Comparison of ENCODE assay signal across 1 cellular context in the genomic region with DNA sequence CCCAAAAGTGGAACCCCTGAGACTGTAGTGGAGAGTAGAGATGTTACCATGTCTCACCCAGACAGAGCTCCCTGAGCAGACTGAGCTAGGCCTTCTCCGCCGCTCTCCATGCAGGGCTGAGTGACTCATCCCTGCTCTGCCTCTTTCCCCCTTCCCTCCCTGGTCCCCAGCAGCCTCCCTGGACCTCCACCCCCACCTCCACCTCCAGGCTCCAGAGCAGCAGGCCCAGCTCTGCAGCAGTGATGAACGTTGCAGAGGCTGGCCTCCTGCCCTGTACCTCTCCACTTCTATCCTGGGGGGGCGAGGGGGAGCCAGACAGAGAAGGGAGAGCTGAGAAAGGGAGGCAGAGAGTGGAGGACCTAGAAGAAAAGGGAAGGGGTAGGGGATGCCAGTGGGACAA.
TF ChIP-seq lines count a peak whose summit lies in the region.

No MANE protein-coding gene starts in this region.

TF ChIP-seq in K562, 482 proteins besides CTCF, POLR2A, EP300 and RAD21:
- TF ChIP-seq SMARCC2 (IDR thresholded peaks at IDR 0.05; ENCODE audit: low read depth), result no peak
- no peak for TF ChIP-seq PHF8 (IDR thresholded peaks at IDR 0.05; ENCODE audit: borderline replicate concordance, low read length)
- TF ChIP-seq PRMT5 (CRISPR knock-in tag; IDR thresholded peaks at IDR 0.05), result no peak
- TF ChIP-seq, protein P1, sequence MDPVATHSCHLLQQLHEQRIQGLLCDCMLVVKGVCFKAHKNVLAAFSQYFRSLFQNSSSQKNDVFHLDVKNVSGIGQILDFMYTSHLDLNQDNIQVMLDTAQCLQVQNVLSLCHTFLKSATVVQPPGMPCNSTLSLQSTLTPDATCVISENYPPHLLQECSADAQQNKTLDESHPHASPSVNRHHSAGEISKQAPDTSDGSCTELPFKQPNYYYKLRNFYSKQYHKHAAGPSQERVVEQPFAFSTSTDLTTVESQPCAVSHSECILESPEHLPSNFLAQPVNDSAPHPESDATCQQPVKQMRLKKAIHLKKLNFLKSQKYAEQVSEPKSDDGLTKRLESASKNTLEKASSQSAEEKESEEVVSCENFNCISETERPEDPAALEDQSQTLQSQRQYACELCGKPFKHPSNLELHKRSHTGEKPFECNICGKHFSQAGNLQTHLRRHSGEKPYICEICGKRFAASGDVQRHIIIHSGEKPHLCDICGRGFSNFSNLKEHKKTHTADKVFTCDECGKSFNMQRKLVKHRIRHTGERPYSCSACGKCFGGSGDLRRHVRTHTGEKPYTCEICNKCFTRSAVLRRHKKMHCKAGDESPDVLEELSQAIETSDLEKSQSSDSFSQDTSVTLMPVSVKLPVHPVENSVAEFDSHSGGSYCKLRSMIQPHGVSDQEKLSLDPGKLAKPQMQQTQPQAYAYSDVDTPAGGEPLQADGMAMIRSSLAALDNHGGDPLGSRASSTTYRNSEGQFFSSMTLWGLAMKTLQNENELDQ (CRISPR knock-in tag; IDR thresholded peaks at IDR 0.05; ENCODE audit: borderline replicate concordance), result no peak
- no peak for TF ChIP-seq C11orf30 (IDR thresholded peaks at IDR 0.05; ENCODE audit: low read depth)
- TF ChIP-seq SP1 (CRISPR knock-in tag; IDR thresholded peaks at IDR 0.05), result no peak
- no peak for TF ChIP-seq RBM25 (IDR thresholded peaks at IDR 0.05; ENCODE audit: low read depth, low read length, severe bottlenecking)
- no peak for TF ChIP-seq ZNF253 (CRISPR knock-in tag; conservative IDR thresholded peaks at IDR 0.05)
- no peak for TF ChIP-seq PCBP2 (IDR thresholded peaks at IDR 0.05; ENCODE audit: low read depth, low read length, poor library complexity, severe bottlenecking)
- TF ChIP-seq, protein P2, sequence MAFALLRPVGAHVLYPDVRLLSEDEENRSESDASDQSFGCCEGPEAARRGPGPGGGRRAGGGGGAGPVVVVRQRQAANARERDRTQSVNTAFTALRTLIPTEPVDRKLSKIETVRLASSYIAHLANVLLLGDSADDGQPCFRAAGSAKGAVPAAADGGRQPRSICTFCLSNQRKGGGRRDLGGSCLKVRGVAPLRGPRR (CRISPR knock-in tag; IDR thresholded peaks at IDR 0.05), result no peak
- TF ChIP-seq JUN (IDR thresholded peaks at IDR 0.05; ENCODE audit: borderline replicate concordance, low read depth, low read length), result 0 out of 2 replicates have a peak, but pooled peaks have one; percentile 56
- TF ChIP-seq JUN (CRISPR knock-in tag; IDR thresholded peaks at IDR 0.05; ENCODE audit: borderline replicate concordance), result no peak
- TF ChIP-seq JUND (IDR thresholded peaks at IDR 0.05; ENCODE audit: borderline replicate concordance, low read depth, low read length), result peak; percentile 81
- peak; percentile 23; the same call in 1 of the 3 replicates for TF ChIP-seq JUND (tag; IDR thresholded peaks at IDR 0.05; ENCODE audit: borderline replicate concordance, low read depth, low read length)
- no peak for TF ChIP-seq SOX6 (IDR thresholded peaks at IDR 0.05)
- TF ChIP-seq ZNF583 (CRISPR knock-in tag; IDR thresholded peaks at IDR 0.05), result no peak
- no peak for TF ChIP-seq ZNF23 (CRISPR knock-in tag; IDR thresholded peaks at IDR 0.05)
- TF ChIP-seq KAT8 (IDR thresholded peaks at IDR 0.05; ENCODE audit: low read depth), result no peak
- no peak for TF ChIP-seq NR2C1 (IDR thresholded peaks at IDR 0.05)
- TF ChIP-seq NR2C1 (tag; IDR thresholded peaks at IDR 0.05), result no peak
- TF ChIP-seq BRD4 (IDR thresholded peaks at IDR 0.05), result no peak
- TF ChIP-seq TCF7 (IDR thresholded peaks at IDR 0.05; ENCODE audit: borderline replicate concordance), result no peak
- TF ChIP-seq YY1 (IDR thresholded peaks at IDR 0.05; ENCODE audit: borderline replicate concordance in 1 of 3, control insufficient read depth in 1 of 3, extremely low read depth in 1 of 3, insufficient read depth in 3 of 3, insufficient read length in 1 of 3, insufficient replicate concordance in 2 of 3, low read depth in 1 of 3, low read length in 2 of 3), result no peak
- TF ChIP-seq MYNN (IDR thresholded peaks at IDR 0.05), result no peak
- no peak for TF ChIP-seq MYNN (CRISPR knock-in tag; IDR thresholded peaks at IDR 0.05)
- no peak for TF ChIP-seq ZNF408 (CRISPR knock-in tag; IDR thresholded peaks at IDR 0.05; ENCODE audit: low read depth)
- TF ChIP-seq, protein P3, sequence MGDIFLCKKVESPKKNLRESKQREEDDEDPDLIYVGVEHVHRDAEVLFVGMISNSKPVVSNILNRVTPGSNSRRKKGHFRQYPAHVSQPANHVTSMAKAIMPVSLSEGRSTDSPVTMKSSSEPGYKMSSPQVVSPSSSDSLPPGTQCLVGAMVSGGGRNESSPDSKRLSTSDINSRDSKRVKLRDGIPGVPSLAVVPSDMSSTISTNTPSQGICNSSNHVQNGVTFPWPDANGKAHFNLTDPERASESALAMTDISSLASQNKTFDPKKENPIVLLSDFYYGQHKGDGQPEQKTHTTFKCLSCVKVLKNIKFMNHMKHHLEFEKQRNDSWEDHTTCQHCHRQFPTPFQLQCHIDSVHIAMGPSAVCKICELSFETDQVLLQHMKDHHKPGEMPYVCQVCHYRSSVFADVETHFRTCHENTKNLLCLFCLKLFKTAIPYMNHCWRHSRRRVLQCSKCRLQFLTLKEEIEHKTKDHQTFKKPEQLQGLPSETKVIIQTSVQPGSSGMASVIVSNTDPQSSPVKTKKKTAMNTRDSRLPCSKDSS (IDR thresholded peaks at IDR 0.05; ENCODE audit: low read depth, partially characterized antibody), result no peak
- peak; percentile 82 for TF ChIP-seq FOSL1 (tag; conservative IDR thresholded peaks at IDR 0.05)
- peak; percentile 65 for TF ChIP-seq EGR1 (conservative IDR thresholded peaks at IDR 0.05)
- TF ChIP-seq, protein P4, sequence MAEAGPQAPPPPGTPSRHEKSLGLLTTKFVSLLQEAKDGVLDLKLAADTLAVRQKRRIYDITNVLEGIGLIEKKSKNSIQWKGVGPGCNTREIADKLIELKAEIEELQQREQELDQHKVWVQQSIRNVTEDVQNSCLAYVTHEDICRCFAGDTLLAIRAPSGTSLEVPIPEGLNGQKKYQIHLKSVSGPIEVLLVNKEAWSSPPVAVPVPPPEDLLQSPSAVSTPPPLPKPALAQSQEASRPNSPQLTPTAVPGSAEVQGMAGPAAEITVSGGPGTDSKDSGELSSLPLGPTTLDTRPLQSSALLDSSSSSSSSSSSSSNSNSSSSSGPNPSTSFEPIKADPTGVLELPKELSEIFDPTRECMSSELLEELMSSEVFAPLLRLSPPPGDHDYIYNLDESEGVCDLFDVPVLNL (CRISPR knock-in tag; IDR thresholded peaks at IDR 0.05; ENCODE audit: low read depth), result no peak
- no peak for TF ChIP-seq ARID1B (IDR thresholded peaks at IDR 0.05)
- TF ChIP-seq, protein P5, sequence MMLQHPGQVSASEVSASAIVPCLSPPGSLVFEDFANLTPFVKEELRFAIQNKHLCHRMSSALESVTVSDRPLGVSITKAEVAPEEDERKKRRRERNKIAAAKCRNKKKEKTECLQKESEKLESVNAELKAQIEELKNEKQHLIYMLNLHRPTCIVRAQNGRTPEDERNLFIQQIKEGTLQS (IDR thresholded peaks at IDR 0.05), result peak; percentile 66
- TF ChIP-seq, protein P5 (CRISPR knock-in tag; conservative IDR thresholded peaks at IDR 0.05), result no peak
- no peak for TF ChIP-seq RBFOX2 (IDR thresholded peaks at IDR 0.05; ENCODE audit: low read depth, low read length)
- no peak for TF ChIP-seq SRSF3 (IDR thresholded peaks at IDR 0.05; ENCODE audit: insufficient read depth, low read length)
- no peak for TF ChIP-seq TCF7L2 (IDR thresholded peaks at IDR 0.05; ENCODE audit: low read depth, low read length)
- no peak for TF ChIP-seq ZNF324 (CRISPR knock-in tag; IDR thresholded peaks at IDR 0.05)
- no peak for TF ChIP-seq GATA2 (CRISPR knock-in tag; IDR thresholded peaks at IDR 0.05)
- no peak for TF ChIP-seq KLF1 (tag; IDR thresholded peaks at IDR 0.05)
- no peak for TF ChIP-seq DIDO1 (tag; IDR thresholded peaks at IDR 0.05; ENCODE audit: low read depth)
TF ChIP-seq in K562: peak in this region for 5.
